Comparison of ENCODE assay signal across 1 cellular context in genomic region chr5:38851640-38852039, GRCh38. TPM values are rescaled to one million over a fixed set of nuclear protein-coding genes. Genes with fewer than 3 reads are reported as not detected.
"Had no signal": no experiment of that assay in that cellular context is flagged by ENCODE, and none has a peak within 500 bp of the region (broad histone marks: within the 10 kb centered on the region; RNA-seq: fewer than 3 reads in every experiment).

No MANE protein-coding gene starts in this region.

RNA-seq across cellular contexts. Expression of gene OSMR, which starts 5.8 kb away (rescaled TPM):
- total RNA-seq: OCI-LY7 had no signal
